Comparison of ENCODE assay signal across 19 cellular contexts in the genomic region with DNA sequence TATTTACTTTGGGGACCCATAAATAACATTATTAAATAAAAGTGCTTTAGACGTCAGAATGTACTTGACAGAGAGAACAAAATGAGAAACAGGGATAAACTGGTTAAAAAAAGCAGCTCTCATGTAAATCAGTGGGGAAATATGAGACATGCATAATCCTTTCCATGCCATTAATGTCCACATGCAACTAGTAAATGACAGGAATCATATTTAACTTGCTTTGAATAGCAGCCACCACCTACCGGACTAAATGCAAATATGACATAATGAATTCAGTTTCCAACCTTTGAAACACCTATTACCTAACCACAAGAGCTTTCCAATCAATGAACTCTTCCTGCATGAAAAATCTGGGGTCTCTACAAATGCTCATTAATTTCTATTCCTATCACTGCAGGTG.
"Had no signal": no experiment of that assay in that cellular context is flagged by ENCODE, and none has a peak within 500 bp of the region (broad histone marks: within the 10 kb centered on the region; RNA-seq: fewer than 3 reads in every experiment).

No MANE protein-coding gene starts in this region.

- H3K27ac ChIP-seq: adrenal gland, colonic mucosa, left ventricle myocardium inferior, psoas muscle, right lobe of liver, spleen, suprapubic skin, upper lobe of right lung had no signal

- H3K4me3 ChIP-seq: adrenal gland, colonic mucosa, esophagus squamous epithelium, left ventricle myocardium inferior, psoas muscle, right lobe of liver, spleen, suprapubic skin, upper lobe of right lung had no signal

- DNase-seq: activated naive CD4-positive, alpha-beta T cell treated with anti-CD3 and anti-CD28 coated beads, Interleukin-2, amount 50 U/mL, for 16 hours; adrenal gland; colonic mucosa; esophagus squamous epithelium; foreskin fibroblast; head of caudate nucleus; islet precursor cell; left ventricle myocardium inferior; mesendoderm; nephron progenitor cell; psoas muscle; right lobe of liver; spleen; stimulated activated CD4-positive, alpha-beta T cell treated with anti-CD3 and anti-CD28 coated beads, Interleukin-1b, Interleukin-23, amount 100 ng/mL, for 48 hours; stimulated activated naive CD4-positive, alpha-beta T cell treated with Interleukin-2 at 50 U/mL for 16 hours; upper lobe of right lung had no signal

- H3K36me3 ChIP-seq: adrenal gland, colonic mucosa, esophagus squamous epithelium, left ventricle myocardium inferior, right lobe of liver, spleen, suprapubic skin, upper lobe of right lung had no signal

- H3K4me1 ChIP-seq: colonic mucosa had no signal

- ATAC-seq: activated CD4-positive, CD25-positive, alpha-beta regulatory T cell treated with anti-CD3 and anti-CD28 coated beads, Interleukin-2, amount 50 U/mL, for 24 hours; psoas muscle; upper lobe of right lung had no signal

- H3K9me3 ChIP-seq: adrenal gland, colonic mucosa, esophagus squamous epithelium, left ventricle myocardium inferior, psoas muscle, right lobe of liver, spleen, suprapubic skin, upper lobe of right lung had no signal

- H3K27ac Mint-ChIP-seq: activated T-helper 2 cell treated with anti-CD3 and anti-CD28 coated beads, Interferon-gamma antibody, Interleukin-2, Interleukin-4, amounts not matched to agents 10 μg/mL and 5 μg/mL and 100 μg/mL, durations not matched to agents 14 hours and 24 hours and 36 hours; nephron progenitor cell had no signal

- H3K27me3 ChIP-seq: adrenal gland, colonic mucosa, esophagus squamous epithelium, right lobe of liver, spleen, suprapubic skin, upper lobe of right lung had no signal

- H3K4me3 Mint-ChIP-seq: nephron progenitor cell had no signal

- H3K9me3 Mint-ChIP-seq: activated T-helper 2 cell treated with anti-CD3 and anti-CD28 coated beads, Interferon-gamma antibody, Interleukin-2, Interleukin-4, amounts not matched to agents 10 μg/mL and 5 μg/mL and 100 μg/mL, durations not matched to agents 14 hours and 24 hours and 36 hours; nephron progenitor cell had no signal
